Comparison of ENCODE assay signal across 1 cellular context in genomic region chr5:56950626-56951130, GRCh38.
A peak's percentile ranks its signal among the peaks of the same experiment; 100 is the strongest.
TF ChIP-seq lines count a peak whose summit lies in the region.

No MANE protein-coding gene starts in this region.

TF ChIP-seq in HEK293, 187 proteins besides CTCF, POLR2A, EP300 and RAD21 (continued from another document and continues in another):
- no peak for TF ChIP-seq PRDM10 (tag by site-specific recombination; IDR thresholded peaks at IDR 0.05)
- peak; percentile 99 for TF ChIP-seq ZNF335 (tag by site-specific recombination; conservative IDR thresholded peaks at IDR 0.05)
- no peak for TF ChIP-seq ZNF248 (tag by site-specific recombination; IDR thresholded peaks at IDR 0.05)
- peak; percentile 73 for TF ChIP-seq HIC1 (tag by site-specific recombination; IDR thresholded peaks at IDR 0.05)
- no peak for TF ChIP-seq ZNF239 (tag by site-specific recombination; IDR thresholded peaks at IDR 0.05)
- TF ChIP-seq PATZ1 (tag by site-specific recombination; IDR thresholded peaks at IDR 0.05), result peak; percentile 77
- no peak for TF ChIP-seq ZNF280C (tag by site-specific recombination; IDR thresholded peaks at IDR 0.05)
- no peak for TF ChIP-seq ZNF518A (tag by site-specific recombination; conservative IDR thresholded peaks at IDR 0.05; ENCODE audit: low read depth)
- no peak for TF ChIP-seq MEIS1 (CRISPR knock-in tag; IDR thresholded peaks at IDR 0.05; ENCODE audit: borderline replicate concordance)
- TF ChIP-seq MYNN (tag by site-specific recombination; IDR thresholded peaks at IDR 0.05; ENCODE audit: borderline replicate concordance), result no peak
- no peak for TF ChIP-seq ZNF292 (tag by site-specific recombination; IDR thresholded peaks at IDR 0.05; ENCODE audit: borderline replicate concordance, low read depth)
- TF ChIP-seq FEZF1 (tag by site-specific recombination; IDR thresholded peaks at IDR 0.05), result peak; percentile 87
- TF ChIP-seq ZNF140 (tag by site-specific recombination; IDR thresholded peaks at IDR 0.05), result no peak
- no peak for TF ChIP-seq ZNF169 (tag by site-specific recombination; IDR thresholded peaks at IDR 0.05)
- no peak for TF ChIP-seq ZNF629 (tag by site-specific recombination; IDR thresholded peaks at IDR 0.05)
- no peak for TF ChIP-seq ZNF324 (tag by site-specific recombination; IDR thresholded peaks at IDR 0.05)
- TF ChIP-seq ELK4 (IDR thresholded peaks at IDR 0.05; ENCODE audit: borderline replicate concordance, low read depth, low read length), result no peak
- TF ChIP-seq ZFP69B (tag by site-specific recombination; IDR thresholded peaks at IDR 0.05), result no peak
- no peak for TF ChIP-seq YY1 (tag by site-specific recombination; IDR thresholded peaks at IDR 0.05)
- TF ChIP-seq ZNF398 (tag by site-specific recombination; IDR thresholded peaks at IDR 0.05), result no peak
- no peak for TF ChIP-seq ZNF223 (tag by site-specific recombination; IDR thresholded peaks at IDR 0.05)
- no peak for TF ChIP-seq KLF17 (tag by site-specific recombination; IDR thresholded peaks at IDR 0.05)
- TF ChIP-seq ZBTB21 (tag by site-specific recombination; IDR thresholded peaks at IDR 0.05), result no peak
- TF ChIP-seq ZNF2 (tag by site-specific recombination; IDR thresholded peaks at IDR 0.05), result 0 out of 2 replicates have a peak, but pooled peaks have one; percentile 20
- no peak for TF ChIP-seq ZNF121 (tag by site-specific recombination; IDR thresholded peaks at IDR 0.05)
- TF ChIP-seq ZNF677 (tag by site-specific recombination; IDR thresholded peaks at IDR 0.05), result no peak
- TF ChIP-seq ZNF112 (tag by site-specific recombination; IDR thresholded peaks at IDR 0.05), result no peak
- TF ChIP-seq ZNF302 (tag by site-specific recombination; IDR thresholded peaks at IDR 0.05; ENCODE audit: low read depth), result no peak
- TF ChIP-seq ZBTB6 (tag by site-specific recombination; IDR thresholded peaks at IDR 0.05), result no peak
- TF ChIP-seq ZBTB10 (tag by site-specific recombination; IDR thresholded peaks at IDR 0.05), result peak; percentile 45; the same call in 1 of the 2 replicates
- no peak for TF ChIP-seq ZNF621 (tag by site-specific recombination; IDR thresholded peaks at IDR 0.05)
- no peak for TF ChIP-seq ZNF48 (tag by site-specific recombination; IDR thresholded peaks at IDR 0.05)
